ENCODE assay signal across 5 cellular contexts in the genomic region with DNA sequence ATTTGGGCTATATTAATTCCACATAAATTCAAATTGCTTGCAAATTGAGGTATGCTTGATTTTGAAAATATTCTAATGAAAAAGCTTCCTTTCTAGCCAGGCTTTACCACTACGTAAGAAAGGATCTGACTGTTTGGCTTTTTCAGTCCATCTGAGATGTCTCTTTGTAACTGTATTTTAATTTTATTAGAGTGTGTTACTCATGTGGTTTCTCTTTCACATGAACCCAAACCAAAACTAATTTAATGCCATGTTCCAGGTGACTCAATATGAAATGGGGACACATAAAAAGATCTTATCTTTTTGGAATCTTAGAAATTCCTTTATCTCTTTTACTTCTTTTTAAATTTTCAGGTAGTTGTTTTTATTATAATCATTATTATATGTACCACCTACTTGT.
"Had no signal": no experiment of that assay in that cellular context is flagged by ENCODE, and none has a peak within 500 bp of the region (broad histone marks: within the 10 kb centered on the region; RNA-seq: fewer than 3 reads in every experiment).

No MANE protein-coding gene starts in this region.

- ATAC-seq: GM23338, K562 had no signal

- DNase-seq: H9, HCEC 1CT, IMR-90 had no signal

- H3K4me2 ChIP-seq: GM23338 had no signal

- H3K4me3 ChIP-seq: GM23338, K562 had no signal

- H2AFZ ChIP-seq: GM23338 had no signal
